Comparison of ENCODE assay signal across 8 cellular contexts in the genomic region with DNA sequence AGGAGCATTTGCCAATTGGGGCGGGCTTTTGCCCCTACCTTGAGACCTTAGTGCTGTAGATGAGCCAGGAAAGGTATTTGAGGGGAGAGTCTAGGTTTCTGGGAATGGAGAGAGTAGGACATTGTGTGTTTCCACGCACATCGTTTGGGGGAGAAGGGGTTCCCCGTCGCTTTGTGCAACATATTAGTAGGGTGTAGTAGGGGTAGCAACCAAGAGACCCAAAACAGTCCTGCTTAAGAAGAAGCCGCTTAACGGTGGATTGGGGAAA. TPM values are rescaled to one million over a fixed set of nuclear protein-coding genes. Genes with fewer than 3 reads are reported as not detected.
A peak's percentile ranks its signal among the peaks of the same experiment; 100 is the strongest.
DNase-seq lines count a peak whose midpoint lies in the region; ATAC-seq, FAIRE-seq and TF ChIP-seq lines count a peak whose summit lies in the region.

No MANE protein-coding gene starts in this region.

- TF ChIP-seq POLR2A in gastrocnemius medialis (IDR thresholded peaks at IDR 0.05), result no peak

- intact Hi-C loops in gastrocnemius medialis (cut with DNase I; ENCODE audit: low total_unique reads), result loop anchor here (1.0 to 5.0 kb wide), 4 partner anchors 37 to 834 kb away; a partner anchor contains a TSS

- in situ Hi-C loops in GM13977 (cut with MboI; ENCODE audit: low pct_unique_long_range_greater_than_20kb, low sequenced_read_pairs, unreplicated experiment) (no loop called here), gastrocnemius medialis (cut with MboI; ENCODE audit: low sequenced_read_pairs in 4 of 4) (loop anchor here in 2 of 4 donors (5.0 kb wide), 1 partner anchor 51 kb away; no protein-coding TSS in a partner anchor)

- ATAC-seq in gastrocnemius medialis (no peak), GM18909 (IDR thresholded peaks at IDR 0.05; ENCODE audit: poor library complexity, unreplicated experiment) (no peak)

- no peaks in the 10 kb centered on the region for H3K27me3 ChIP-seq in SJSA1 (replicated peaks)
- H3K27me3 ChIP-seq in gastrocnemius medialis, result no peaks in the 10 kb centered on the region

- H3K27ac ChIP-seq in SJSA1 (peak overlapping the region; percentile 92), gastrocnemius medialis (peak overlapping the region; percentile 97 to 99 (median 98))

- TF ChIP-seq CTCF in GM13977 (IDR thresholded peaks at IDR 0.05; ENCODE audit: extremely low read depth, insufficient read depth, missing control alignments) (no peak), fibroblast of the aortic adventitia (IDR thresholded peaks at IDR 0.05; ENCODE audit: insufficient read depth, low read length) (no peak), gastrocnemius medialis (IDR thresholded peaks at IDR 0.05 in 4 of 5, conservative IDR thresholded peaks at IDR 0.05 in 1 of 5) (no peak)

- H3K36me3 ChIP-seq in SJSA1 (peaks cover 38% of the 10 kb centered on the region), gastrocnemius medialis (no peaks in the 10 kb centered on the region)

- DNase-seq in GM13977 (ENCODE audit: low spot score), result peak; percentile 61
- no peak for DNase-seq in SJSA1 (ENCODE audit: low read depth in 1 of 2, low spot score in 2 of 2)
- DNase-seq in fibroblast of the aortic adventitia (ENCODE audit: low read depth), result no peak
- no peak for DNase-seq in gastrocnemius medialis
- DNase-seq in GM19239 (ENCODE audit: insufficient read length, low spot score), result no peak
- no peak for DNase-seq in activated CD4-positive, alpha-beta T cell treated with anti-CD3 and anti-CD28 coated beads for 4 hours
- no peak for DNase-seq in NK-92 (lab: John Stamatoyannopoulos, UW; ENCODE audit: unreplicated experiment)

- H3K9me3 ChIP-seq in SJSA1 (replicated peaks), result peaks cover 6% of the 10 kb centered on the region; the same call in 1 of the 2 replicates
- no peaks in the 10 kb centered on the region for H3K9me3 ChIP-seq in gastrocnemius medialis

- H3K4me1 ChIP-seq in SJSA1 (replicated peaks) (peaks cover 20% of the 10 kb centered on the region), gastrocnemius medialis (peaks cover 33 to 40% of the 10 kb centered on the region in 2 donors)

- no peak for FAIRE-seq in GM19239 (lab: Jason Lieb, UNC)

- H3K4me3 ChIP-seq in SJSA1 (peak overlapping the region; percentile 74), fibroblast of the aortic adventitia (ENCODE audit: low read depth, low read length) (peak overlapping the region; percentile 67), gastrocnemius medialis (peak overlapping the region; percentile 75 to 95 (median 89))

RNA-seq across cellular contexts. Expression of a gene that starts 0.7 kb away (rescaled TPM):
- 84.7 and 112 TPM in 2 replicates for total RNA-seq in SJSA1 (2014; rRNA removed; shearing (Covaris generic))
- total RNA-seq in fibroblast of the aortic adventitia (ENCODE audit: low replicate concordance), result 51.7 and 129 TPM in 2 replicates
- total RNA-seq in gastrocnemius medialis, result 10 to 100 TPM; 57.2 to 81.4 (median 69.3) TPM

RNA-seq across cellular contexts. Expression of a gene that starts 36.3 kb away (rescaled TPM):
- 1,148 and 1,246 TPM in 2 replicates for total RNA-seq in SJSA1 (2014; rRNA removed; shearing (Covaris generic))
- total RNA-seq in fibroblast of the aortic adventitia (ENCODE audit: low replicate concordance), result 960 and 1,713 TPM in 2 replicates
- total RNA-seq in gastrocnemius medialis, result 100 to 1,000 TPM; 225 to 438 (median 398) TPM

RNA-seq across cellular contexts. Expression of a gene that starts 43.0 kb away (rescaled TPM):
- total RNA-seq in SJSA1 (2014; rRNA removed; shearing (Covaris generic)), result 382 and 483 TPM in 2 replicates
- total RNA-seq in fibroblast of the aortic adventitia (ENCODE audit: low replicate concordance) (318 and 385 TPM in 2 replicates), gastrocnemius medialis (1,000 to 10,000 TPM in 2 of 4 donors, 100 to 1,000 TPM in 2; 779 to 1,310 (median 926) TPM)

RNA-seq across cellular contexts. Expression of a gene that starts 58.7 kb away (rescaled TPM):
- total RNA-seq in SJSA1 (2014; rRNA removed; shearing (Covaris generic)), result 13.7 and 15.2 TPM in 2 replicates
- total RNA-seq in fibroblast of the aortic adventitia (ENCODE audit: low replicate concordance) (35.0 and 53.4 TPM in 2 replicates), gastrocnemius medialis (10 to 100 TPM; 40.5 to 65.8 (median 55.4) TPM)
